Comparison of ENCODE assay signal across 2 cellular contexts in the genomic region with DNA sequence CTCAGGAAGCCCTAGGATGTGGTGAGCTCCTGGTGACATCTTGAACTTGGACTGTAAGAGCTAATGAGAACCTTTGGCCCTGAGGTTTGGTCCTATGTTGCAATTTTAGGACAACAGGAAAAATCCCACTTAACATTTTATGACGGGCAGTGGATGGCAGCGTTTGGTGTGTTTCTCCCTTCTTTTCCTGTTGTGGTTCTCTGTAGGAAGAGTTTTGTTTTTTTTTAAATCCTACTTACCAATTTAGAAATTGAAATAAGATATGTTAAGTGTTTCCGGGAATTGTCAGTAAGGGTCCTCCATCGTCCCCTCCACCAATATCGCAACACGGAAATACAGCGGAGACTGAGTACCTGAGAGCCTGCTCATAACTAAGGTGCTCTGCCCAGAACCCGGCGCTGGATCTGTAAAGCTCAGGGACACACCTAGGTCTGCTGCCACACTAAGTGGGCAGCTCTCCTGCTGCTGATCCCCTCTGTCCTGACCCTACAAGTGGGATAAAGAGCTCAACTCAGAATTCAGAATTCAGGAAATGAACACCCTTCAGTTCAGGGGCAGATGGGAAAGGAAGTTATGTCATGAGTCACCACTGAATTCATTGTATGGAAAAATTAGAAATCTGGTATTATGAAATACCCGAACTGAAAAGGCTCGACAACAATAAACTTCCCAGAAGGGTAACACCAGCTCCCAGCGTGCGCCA.
TF ChIP-seq lines count a peak whose summit lies in the region.

No MANE protein-coding gene starts in this region.

TF ChIP-seq in HCT116, 20 proteins besides CTCF, POLR2A, EP300 and RAD21:
- TF ChIP-seq, protein P1, sequence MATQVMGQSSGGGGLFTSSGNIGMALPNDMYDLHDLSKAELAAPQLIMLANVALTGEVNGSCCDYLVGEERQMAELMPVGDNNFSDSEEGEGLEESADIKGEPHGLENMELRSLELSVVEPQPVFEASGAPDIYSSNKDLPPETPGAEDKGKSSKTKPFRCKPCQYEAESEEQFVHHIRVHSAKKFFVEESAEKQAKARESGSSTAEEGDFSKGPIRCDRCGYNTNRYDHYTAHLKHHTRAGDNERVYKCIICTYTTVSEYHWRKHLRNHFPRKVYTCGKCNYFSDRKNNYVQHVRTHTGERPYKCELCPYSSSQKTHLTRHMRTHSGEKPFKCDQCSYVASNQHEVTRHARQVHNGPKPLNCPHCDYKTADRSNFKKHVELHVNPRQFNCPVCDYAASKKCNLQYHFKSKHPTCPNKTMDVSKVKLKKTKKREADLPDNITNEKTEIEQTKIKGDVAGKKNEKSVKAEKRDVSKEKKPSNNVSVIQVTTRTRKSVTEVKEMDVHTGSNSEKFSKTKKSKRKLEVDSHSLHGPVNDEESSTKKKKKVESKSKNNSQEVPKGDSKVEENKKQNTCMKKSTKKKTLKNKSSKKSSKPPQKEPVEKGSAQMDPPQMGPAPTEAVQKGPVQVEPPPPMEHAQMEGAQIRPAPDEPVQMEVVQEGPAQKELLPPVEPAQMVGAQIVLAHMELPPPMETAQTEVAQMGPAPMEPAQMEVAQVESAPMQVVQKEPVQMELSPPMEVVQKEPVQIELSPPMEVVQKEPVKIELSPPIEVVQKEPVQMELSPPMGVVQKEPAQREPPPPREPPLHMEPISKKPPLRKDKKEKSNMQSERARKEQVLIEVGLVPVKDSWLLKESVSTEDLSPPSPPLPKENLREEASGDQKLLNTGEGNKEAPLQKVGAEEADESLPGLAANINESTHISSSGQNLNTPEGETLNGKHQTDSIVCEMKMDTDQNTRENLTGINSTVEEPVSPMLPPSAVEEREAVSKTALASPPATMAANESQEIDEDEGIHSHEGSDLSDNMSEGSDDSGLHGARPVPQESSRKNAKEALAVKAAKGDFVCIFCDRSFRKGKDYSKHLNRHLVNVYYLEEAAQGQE (IDR thresholded peaks at IDR 0.05; ENCODE audit: low read depth) = no peak
- TF ChIP-seq EZH2 (IDR thresholded peaks at IDR 0.05) (no peak), EGR1 (IDR thresholded peaks at IDR 0.05; ENCODE audit: low read depth) (no peak), CBX3 (IDR thresholded peaks at IDR 0.05; ENCODE audit: low read depth) (no peak)
TF ChIP-seq in HCT116: peak in this region for 0.

TF ChIP-seq in endothelial cell of umbilical vein, 7 proteins besides CTCF, POLR2A, EP300 and RAD21:
- TF ChIP-seq MYC (IDR thresholded peaks at IDR 0.05; ENCODE audit: low read depth, low read length) (no peak), JUN (IDR thresholded peaks at IDR 0.05; ENCODE audit: borderline replicate concordance, insufficient read depth, insufficient read length, low read depth) (peak; percentile 92), FOS (IDR thresholded peaks at IDR 0.05; ENCODE audit: borderline replicate concordance, insufficient read depth, low read length) (peak; percentile 79), POLR2AphosphoS5 (IDR thresholded peaks at IDR 0.05; ENCODE audit: insufficient read depth, low read depth, low read length) (peak; percentile 29), EZH2 (IDR thresholded peaks at IDR 0.05; ENCODE audit: borderline replicate concordance, low read depth, low read length, severe bottlenecking) (no peak), GATA2 (IDR thresholded peaks at IDR 0.05; ENCODE audit: insufficient read depth, insufficient read length, low read depth, low read length) (no peak)
- TF ChIP-seq, protein P2, sequence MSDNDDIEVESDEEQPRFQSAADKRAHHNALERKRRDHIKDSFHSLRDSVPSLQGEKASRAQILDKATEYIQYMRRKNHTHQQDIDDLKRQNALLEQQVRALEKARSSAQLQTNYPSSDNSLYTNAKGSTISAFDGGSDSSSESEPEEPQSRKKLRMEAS (IDR thresholded peaks at IDR 0.05; ENCODE audit: insufficient read depth, insufficient read length) = no peak
